ENCODE assay signal across 24 cellular contexts in genomic region chr10:51117794-51118193, GRCh38. TPM values are rescaled to one million over a fixed set of nuclear protein-coding genes. Genes with fewer than 3 reads are reported as not detected.
A peak's percentile ranks its signal among the peaks of the same experiment; 100 is the strongest.
DNase-seq lines count a peak whose midpoint lies in the region; ATAC-seq, FAIRE-seq and TF ChIP-seq lines count a peak whose summit lies in the region.
"Had no signal": no experiment of that assay in that cellular context is flagged by ENCODE, and none has a peak within 500 bp of the region (broad histone marks: within the 10 kb centered on the region; RNA-seq: fewer than 3 reads in every experiment).

No MANE protein-coding gene starts in this region.

- ATAC-seq in right lobe of liver, result no peak
- peak; percentile 51 to 89 (median 82) for ATAC-seq in heart right ventricle
- ATAC-seq: activated CD4-positive, CD25-positive, alpha-beta regulatory T cell treated with anti-CD3 and anti-CD28 coated beads, Interleukin-2, amount 50 U/mL, for 24 hours; activated CD8-positive, alpha-beta T cell treated with anti-CD3 and anti-CD28 coated beads for 36 hours; CD8-positive, alpha-beta T cell had no signal

- no peaks in the 10 kb centered on the region for H3K27me3 ChIP-seq in liver (ENCODE audit: control insufficient read depth in 4 of 4, insufficient read depth in 4 of 4, low read length in 3 of 4)
- no peaks in the 10 kb centered on the region for H3K27me3 ChIP-seq in right lobe of liver
- no peaks in the 10 kb centered on the region for H3K27me3 ChIP-seq in heart right ventricle
- H3K27me3 ChIP-seq in osteoblast (ENCODE audit: insufficient read depth, low read length), result no peaks in the 10 kb centered on the region
- H3K27me3 ChIP-seq: SJCRH30 had no signal

- H3K4me3 ChIP-seq in liver (ENCODE audit: low read depth in 1 of 3, low read length in 3 of 3), result no peak overlapping the region
- H3K4me3 ChIP-seq in right lobe of liver, result no peak overlapping the region
- H3K4me3 ChIP-seq in heart right ventricle, result no peak overlapping the region
- H3K4me3 ChIP-seq in osteoblast (ENCODE audit: insufficient read depth, low read length), result no peak overlapping the region
- H3K4me3 ChIP-seq: lung, SJCRH30 had no signal

- no peak for TF ChIP-seq POLR2A in right lobe of liver (IDR thresholded peaks at IDR 0.05)

- H3K79me2 ChIP-seq in osteoblast (ENCODE audit: insufficient read depth, low read length), result no peaks in the 10 kb centered on the region

- TF ChIP-seq CTCF in liver (IDR thresholded peaks at IDR 0.05; ENCODE audit: low read depth, low read length, missing input control), result no peak
- TF ChIP-seq CTCF in right lobe of liver (IDR thresholded peaks at IDR 0.05), result no peak
- TF ChIP-seq CTCF in heart right ventricle (IDR thresholded peaks at IDR 0.05), result no peak
- no peak for TF ChIP-seq CTCF in osteoblast (IDR thresholded peaks at IDR 0.05; ENCODE audit: extremely low read depth, low read depth, low read length)

- H3K4me1 ChIP-seq in liver (ENCODE audit: control insufficient read depth in 4 of 4, insufficient read depth in 4 of 4, low read length in 3 of 4) (no peaks in the 10 kb centered on the region), right lobe of liver (no peaks in the 10 kb centered on the region), heart right ventricle (peaks cover 3 to 56% (median 20%) of the 10 kb centered on the region in 9 donors), osteoblast (ENCODE audit: insufficient read depth, low read length) (peaks cover 3% of the 10 kb centered on the region)
- H3K4me1 ChIP-seq: SJCRH30 had no signal

- 74% methylated on average over 1 of the region's 1 CpG for WGBS in liver
- 13% methylated on average over 1 of the region's 1 CpG for WGBS in right lobe of liver (ENCODE audit: insufficient coverage, low coverage, low lambda C conversion rate, missing lambda C conversion rate)
- 56 to 63% methylated on average over 1 of the region's 1 CpG for WGBS in heart right ventricle, 2 donors

- no peak overlapping the region for H3K9ac ChIP-seq in liver (ENCODE audit: low read depth in 1 of 2, low read length in 2 of 2)

- intact Hi-C loops in right lobe of liver (cut with DNase I), result no loop called here
- intact Hi-C loops in heart right ventricle (cut with DNase I), result no loop called here

- no peak for TF ChIP-seq RAD21 in liver (IDR thresholded peaks at IDR 0.05)

- DNase-seq in right lobe of liver (no peak), heart right ventricle (peak in 1 of 2 donors; percentile 49), osteoblast (ENCODE audit: insufficient read length, low spot score, missing footprints) (no peak), frontal cortex (ENCODE audit: low spot score in 2 of 2) (no peak), amygdala (lab: John Stamatoyannopoulos, UW) (no peak), NCI-H1694 (lab: John Stamatoyannopoulos, UW) (no peak)
- DNase-seq in stimulated activated CD4-positive, alpha-beta T cell treated with anti-CD3 and anti-CD28 coated beads, Interleukin-4, amount 100 ng/mL, for 4 hours, result no peak
- DNase-seq: activated CD8-positive, alpha-beta T cell treated with anti-CD3 and anti-CD28 coated beads for 36 hours; activated effector memory CD4-positive, alpha-beta T cell treated with Interleukin-2 at 50 U/mL for 16 hours; activated naive CD8-positive, alpha-beta T cell treated with anti-CD3 and anti-CD28 coated beads, Interleukin-2, amount 10 ng/mL, durations not matched to agents 7 days and 5 days; CD8-positive, alpha-beta T cell; GDM1; islet precursor cell; KBM-7; NCI-H1436; NCI-H510A; nucleus accumbens; retina; SJCRH30; stimulated activated CD4-positive, alpha-beta T cell treated with anti-CD3 and anti-CD28 coated beads, Interleukin-12 subunit alpha, Interleukin-12 subunit beta, amount 100 ng/mL, for 4 hours; T-helper 1 cell had no signal

- H3K9me3 ChIP-seq in liver (ENCODE audit: control insufficient read depth in 4 of 4, low read length in 3 of 4), result no peaks in the 10 kb centered on the region
- no peaks in the 10 kb centered on the region for H3K9me3 ChIP-seq in right lobe of liver
- H3K9me3 ChIP-seq in heart right ventricle, result no peaks in the 10 kb centered on the region
- H3K9me3 ChIP-seq in osteoblast (ENCODE audit: low read depth, low read length), result no peaks in the 10 kb centered on the region
- H3K9me3 ChIP-seq: SJCRH30 had no signal

- peak overlapping the region; percentile 38 for H2AFZ ChIP-seq in osteoblast (ENCODE audit: low read length)

- FAIRE-seq in frontal cortex (lab: Jason Lieb, UNC), result no peak

- H3K27ac ChIP-seq in liver (ENCODE audit: low read depth in 1 of 2, low read length in 2 of 2) (no peak overlapping the region), right lobe of liver (no peak overlapping the region), heart right ventricle (peak overlapping the region in 6 of 10 donors; percentile 34 to 72 (median 62)), osteoblast (ENCODE audit: low read depth, low read length) (no peak overlapping the region)
- H3K27ac ChIP-seq: SJCRH30 had no signal

- H4K20me1 ChIP-seq in osteoblast (ENCODE audit: insufficient read depth, low read length), result no peaks in the 10 kb centered on the region

- H3K36me3 ChIP-seq in liver (ENCODE audit: control insufficient read depth in 4 of 4, insufficient read depth in 3 of 4, low read depth in 1 of 4, low read length in 3 of 4) (no peaks in the 10 kb centered on the region), right lobe of liver (no peaks in the 10 kb centered on the region), heart right ventricle (no peaks in the 10 kb centered on the region), osteoblast (ENCODE audit: insufficient read depth, low read length) (no peaks in the 10 kb centered on the region)
- H3K36me3 ChIP-seq: SJCRH30 had no signal

- no peak overlapping the region for H3K4me2 ChIP-seq in osteoblast (ENCODE audit: insufficient read depth, low read length)

TF ChIP-seq in liver, 16 proteins besides CTCF, POLR2A, EP300 and RAD21:
- no peak for TF ChIP-seq REST (IDR thresholded peaks at IDR 0.05)
- TF ChIP-seq NR2F2 (IDR thresholded peaks at IDR 0.05), result peak; percentile 27
- TF ChIP-seq MAX (IDR thresholded peaks at IDR 0.05), result no peak
- TF ChIP-seq JUND (IDR thresholded peaks at IDR 0.05), result no peak
- no peak for TF ChIP-seq GABPA (IDR thresholded peaks at IDR 0.05 in 1 of 2, conservative IDR thresholded peaks at IDR 0.05 in 1 of 2)

RNA-seq across cellular contexts. Expression of gene PRKG1, which starts 43.5 kb away (rescaled TPM):
- total RNA-seq in liver (1 to 10 TPM; 1.4 to 5.1 TPM), right lobe of liver (1 to 10 TPM; 1.1 to 2.0 (median 1.3) TPM), heart right ventricle (10 to 100 TPM; 25.2 to 48.1 (median 32.1) TPM), osteoblast (19.5 and 32.1 TPM in 2 replicates), frontal cortex (15.5 TPM)
- polyA plus RNA-seq in liver (1 to 10 TPM in 1 of 2 donors, under 1 TPM in 1; 0.46 to 1.6 TPM), heart right ventricle (10 to 100 TPM in 1 of 2 donors, 1 to 10 TPM in 1; 3.8 to 10.8 TPM)
- total RNA-seq: activated CD8-positive, alpha-beta T cell treated with anti-CD3 and anti-CD28 coated beads for 36 hours; activated naive CD8-positive, alpha-beta T cell treated with anti-CD3 and anti-CD28 coated beads, Interleukin-2, amount 10 ng/mL, durations not matched to agents 7 days and 5 days; CD8-positive, alpha-beta T cell had no signal

Comparison
In these comparisons a context has a peak if more than half of its experiments do, and no peak if none do; other contexts are left out.
1. H3K27ac ChIP-seq: peak in heart right ventricle (6 of 10); none in liver (0 of 2), right lobe of liver (0 of 3) and osteoblast (single experiment).
2. ATAC-seq: peak in heart right ventricle (8 of 8); none in right lobe of liver (0 of 4).